In the genomic region with DNA sequence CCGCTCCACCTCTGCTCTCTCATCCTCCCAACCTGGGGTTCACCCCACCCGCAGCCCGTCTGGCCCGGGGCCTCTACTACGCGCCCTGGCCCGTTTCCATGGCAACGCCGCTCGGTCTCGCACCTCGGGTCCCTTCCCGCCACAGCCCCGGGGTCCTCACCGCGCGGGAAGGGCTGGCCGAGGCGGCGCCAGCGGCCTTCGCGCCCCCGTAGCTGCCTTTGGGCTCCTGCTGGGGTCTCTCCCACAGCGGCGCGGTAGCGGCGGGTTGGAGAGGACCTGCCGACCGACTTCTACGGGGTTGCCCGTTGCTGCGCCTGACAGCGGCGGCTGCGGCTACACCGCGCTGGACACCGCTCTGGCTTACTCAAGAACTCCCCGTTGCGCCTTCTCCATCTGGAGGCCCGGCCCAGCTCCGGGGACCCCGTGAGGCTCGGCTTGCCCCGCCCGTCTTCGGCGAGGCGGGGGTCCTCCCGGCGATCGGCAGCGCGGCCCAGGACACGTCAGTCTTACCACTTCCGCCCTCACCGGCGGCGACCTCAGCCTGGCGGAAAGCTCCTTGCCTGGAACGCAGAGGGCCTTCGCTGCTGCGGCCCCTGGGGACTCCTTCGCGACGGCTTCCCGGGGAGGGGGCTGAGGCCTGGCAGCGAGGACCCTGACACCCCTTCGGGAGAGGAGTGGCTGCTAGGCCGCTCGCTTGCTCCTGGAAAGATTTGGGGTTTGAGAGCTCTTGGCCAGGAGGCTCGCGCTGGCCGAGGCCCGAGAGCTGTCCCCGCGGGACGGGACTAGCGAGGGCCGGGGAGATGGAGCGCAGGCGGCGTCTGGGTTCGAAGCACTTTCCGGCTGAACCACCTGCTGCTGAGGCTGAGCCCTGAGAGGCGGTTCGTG, we compare ENCODE assay signal across 8 cellular contexts. TPM values are rescaled to one million over a fixed set of nuclear protein-coding genes. Genes with fewer than 3 reads are reported as not detected.
DNase-seq lines count a peak whose midpoint lies in the region; ATAC-seq and TF ChIP-seq lines count a peak whose summit lies in the region.

A gene with protein sequence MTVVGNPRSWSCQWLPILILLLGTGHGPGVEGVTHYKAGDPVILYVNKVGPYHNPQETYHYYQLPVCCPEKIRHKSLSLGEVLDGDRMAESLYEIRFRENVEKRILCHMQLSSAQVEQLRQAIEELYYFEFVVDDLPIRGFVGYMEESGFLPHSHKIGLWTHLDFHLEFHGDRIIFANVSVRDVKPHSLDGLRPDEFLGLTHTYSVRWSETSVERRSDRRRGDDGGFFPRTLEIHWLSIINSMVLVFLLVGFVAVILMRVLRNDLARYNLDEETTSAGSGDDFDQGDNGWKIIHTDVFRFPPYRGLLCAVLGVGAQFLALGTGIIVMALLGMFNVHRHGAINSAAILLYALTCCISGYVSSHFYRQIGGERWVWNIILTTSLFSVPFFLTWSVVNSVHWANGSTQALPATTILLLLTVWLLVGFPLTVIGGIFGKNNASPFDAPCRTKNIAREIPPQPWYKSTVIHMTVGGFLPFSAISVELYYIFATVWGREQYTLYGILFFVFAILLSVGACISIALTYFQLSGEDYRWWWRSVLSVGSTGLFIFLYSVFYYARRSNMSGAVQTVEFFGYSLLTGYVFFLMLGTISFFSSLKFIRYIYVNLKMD (minus strand): TSS at position 256 of the 885 bp plus-strand sequence. CDS start 422 bp downstream, outside the sequence.

- TF ChIP-seq CTCF in Peyer's patch (IDR thresholded peaks at IDR 0.05): no peak

- H3K4me3 ChIP-seq in Jurkat, Clone E6-1 (ENCODE audit: low read length): peak within 1 kb of the TSS; percentile 85
- peak within 1 kb of the TSS; percentile 79 to 98 (median 88) for H3K4me3 ChIP-seq in Peyer's patch

- ATAC-seq in GM21717 (IDR thresholded peaks at IDR 0.05; ENCODE audit: unreplicated experiment): peak; percentile 70
- peak; percentile 87 to 88 for ATAC-seq in naive thymus-derived CD8-positive, alpha-beta T cell
- peak; percentile 90 for ATAC-seq in stimulated activated naive B cell treated with anti-CD40 and anti-IgM and Interleukin-4, amounts not matched to agents 10 μg/mL and 1 μg/mL and 100 μg/mL, for 72 hours (replicated peaks)

- no peaks in the 10 kb centered on the region for H3K27me3 Mint-ChIP-seq in naive thymus-derived CD8-positive, alpha-beta T cell
- no peaks in the 10 kb centered on the region for H3K27me3 Mint-ChIP-seq in stimulated activated naive B cell treated with anti-CD40 and anti-IgM and Interleukin-4, amounts not matched to agents 10 μg/mL and 1 μg/mL and 100 μg/mL, for 72 hours

- peak within 1 kb of the TSS; percentile 96 to 99 (median 96) for H3K27ac ChIP-seq in Peyer's patch

- peak within 1 kb of the TSS; percentile 93 to 99 (median 98) for H3K27ac Mint-ChIP-seq in naive thymus-derived CD8-positive, alpha-beta T cell
- peak within 1 kb of the TSS; percentile 98 for H3K27ac Mint-ChIP-seq in stimulated activated naive B cell treated with anti-CD40 and anti-IgM and Interleukin-4, amounts not matched to agents 10 μg/mL and 1 μg/mL and 100 μg/mL, for 72 hours

- peaks cover 0 to 18% (median 0%) of the 10 kb centered on the region in 3 donors for H3K36me3 ChIP-seq in Peyer's patch

- peak; percentile 76 to 91 for TF ChIP-seq POLR2A in Peyer's patch (IDR thresholded peaks at IDR 0.05)

- H3K4me3 Mint-ChIP-seq in naive thymus-derived CD8-positive, alpha-beta T cell: peak within 1 kb of the TSS; percentile 84 to 98 (median 93)
- H3K4me3 Mint-ChIP-seq in stimulated activated naive B cell treated with anti-CD40 and anti-IgM and Interleukin-4, amounts not matched to agents 10 μg/mL and 1 μg/mL and 100 μg/mL, for 72 hours: peak within 1 kb of the TSS; percentile 92 to 95

- peaks cover 2 to 38% (median 9%) of the 10 kb centered on the region in 4 donors for H3K4me1 ChIP-seq in Peyer's patch

- H3K27me3 ChIP-seq in Peyer's patch: no peaks in the 10 kb centered on the region

- POLR2A ChIA-PET in naive thymus-derived CD8-positive, alpha-beta T cell (lab: Charles Lee): interaction anchor here (0.9 to 3.5 kb wide), 30 partner anchors 9 to 1101 kb away, joined by 3 to 124 read pairs (median 6); a partner anchor contains a TSS

- peaks cover 24 to 64% (median 62%) of the 10 kb centered on the region in 4 donors for H3K4me1 Mint-ChIP-seq in naive thymus-derived CD8-positive, alpha-beta T cell
- H3K4me1 Mint-ChIP-seq in stimulated activated naive B cell treated with anti-CD40 and anti-IgM and Interleukin-4, amounts not matched to agents 10 μg/mL and 1 μg/mL and 100 μg/mL, for 72 hours: peaks cover 39 to 82% of the 10 kb centered on the region in 2 donors

- DNase-seq in DMS79 (lab: John Stamatoyannopoulos, UW) (peak; percentile 88), Peyer's patch (peak; percentile 87 to 95 (median 91)), activated T-helper 1 cell treated with Interleukin-2 at 50 U/mL for 16 hours (ENCODE audit: low read depth) (peak; percentile 79), fibroblast of gingiva (ENCODE audit: low read depth) (peak; percentile 90)
- peak; percentile 81 for DNase-seq in Jurkat, Clone E6-1 (ENCODE audit: low read depth, low spot score)
- peak; percentile 81 to 95 (median 90) for DNase-seq in naive thymus-derived CD8-positive, alpha-beta T cell
- DNase-seq in stimulated activated naive B cell treated with anti-CD40 and anti-IgM and Interleukin-4, amounts not matched to agents 10 μg/mL and 1 μg/mL and 100 μg/mL, for 72 hours: peak; percentile 87

- no peaks in the 10 kb centered on the region for H3K9me3 ChIP-seq in Peyer's patch

- H3K9me3 Mint-ChIP-seq in naive thymus-derived CD8-positive, alpha-beta T cell: no peaks in the 10 kb centered on the region
- peaks cover 0 to 3% of the 10 kb centered on the region in 2 donors for H3K9me3 Mint-ChIP-seq in stimulated activated naive B cell treated with anti-CD40 and anti-IgM and Interleukin-4, amounts not matched to agents 10 μg/mL and 1 μg/mL and 100 μg/mL, for 72 hours

- H3K36me3 Mint-ChIP-seq in naive thymus-derived CD8-positive, alpha-beta T cell: peaks cover 0 to 35% (median 7%) of the 10 kb centered on the region in 3 donors
- peaks cover 33 to 57% of the 10 kb centered on the region in 2 donors for H3K36me3 Mint-ChIP-seq in stimulated activated naive B cell treated with anti-CD40 and anti-IgM and Interleukin-4, amounts not matched to agents 10 μg/mL and 1 μg/mL and 100 μg/mL, for 72 hours

RNA-seq across cellular contexts. Expression of the gene that starts here (rescaled TPM):
- 14.5 TPM for polyA plus RNA-seq in Jurkat, Clone E6-1 (2012; ENCODE audit: insufficient read depth, insufficient read length)
- total RNA-seq in Peyer's patch: 10 to 100 TPM; 22.3 to 80.7 (median 49.8) TPM
- 10 to 100 TPM; 19.4 to 22.1 TPM for total RNA-seq in naive thymus-derived CD8-positive, alpha-beta T cell
- polyA plus RNA-seq in naive thymus-derived CD8-positive, alpha-beta T cell: 10 to 100 TPM; 23.1 to 29.8 (median 29.1) TPM

Comparison
In these comparisons a context has a peak if more than half of its experiments do, and no peak if none do; other contexts are left out.
1. Peak in every context shown above with its lines: DNase-seq, ATAC-seq, H3K4me3 ChIP-seq and H3K27ac ChIP-seq.